ENCODE assay signal across 10 cellular contexts in genomic region chr19:40519352-40520322, GRCh38. TPM values are rescaled to one million over a fixed set of nuclear protein-coding genes. Genes with fewer than 3 reads are reported as not detected.
A peak's percentile ranks its signal among the peaks of the same experiment; 100 is the strongest.
DNase-seq lines count a peak whose midpoint lies in the region; ATAC-seq and TF ChIP-seq lines count a peak whose summit lies in the region.
"Had no signal": no experiment of that assay in that cellular context is flagged by ENCODE, and none has a peak within 500 bp of the region (broad histone marks: within the 10 kb centered on the region; RNA-seq: fewer than 3 reads in every experiment).

No MANE protein-coding gene starts in this region.

- no peaks in the 10 kb centered on the region for H3K9me3 Mint-ChIP-seq in activated CD8-positive, alpha-beta memory T cell treated with anti-CD3 and anti-CD28 coated beads, Interleukin-2, amount 10 ng/mL, durations not matched to agents 7 days and 5 days (ENCODE audit: low read depth)

- DNase-seq in activated CD8-positive, alpha-beta memory T cell treated with anti-CD3 and anti-CD28 coated beads, Interleukin-2, amount 10 ng/mL, durations not matched to agents 7 days and 5 days: no peak
- DNase-seq in activated CD8-positive, alpha-beta memory T cell treated with anti-CD3 and anti-CD28 coated beads, Interleukin-2, amount 50 U/mL, for 4 hours: no peak
- DNase-seq in RPMI7951 (ENCODE audit: low read depth) (peak; percentile 30), left cardiac atrium (no peak), GM13976 (ENCODE audit: low spot score) (no peak), activated gamma-delta T cell treated with Interleukin-2 at 50 U/mL for 16 hours (no peak)
- DNase-seq in stimulated activated naive CD8-positive, alpha-beta T cell treated with anti-CD3 and anti-CD28 coated beads, Interleukin-15, Interleukin-2, amounts not matched to agents 100 U/mL and 50 U/mL, for 24 hours: peak; percentile 19
- DNase-seq: caudate nucleus, NCI-H345 had no signal

- H3K4me1 Mint-ChIP-seq in activated CD8-positive, alpha-beta memory T cell treated with anti-CD3 and anti-CD28 coated beads, Interleukin-2, amount 10 ng/mL, durations not matched to agents 7 days and 5 days: peaks cover 2% of the 10 kb centered on the region

- in situ Hi-C loops in GM13976 (cut with MboI; ENCODE audit: low sequenced_read_pairs, unreplicated experiment): no loop called here

- H3K27me3 Mint-ChIP-seq in activated CD8-positive, alpha-beta memory T cell treated with anti-CD3 and anti-CD28 coated beads, Interleukin-2, amount 10 ng/mL, durations not matched to agents 7 days and 5 days: peaks cover 39% of the 10 kb centered on the region

- no peak for TF ChIP-seq CTCF in GM13976 (IDR thresholded peaks at IDR 0.05; ENCODE audit: borderline replicate concordance, control extremely low read depth, extremely low read depth, insufficient read depth, missing control alignments)

- intact Hi-C loops in left cardiac atrium (cut with DNase I): loop anchor here (10.0 kb wide), 2 partner anchors 75 to 215 kb away; no protein-coding TSS in a partner anchor

- H3K27ac Mint-ChIP-seq in activated CD8-positive, alpha-beta memory T cell treated with anti-CD3 and anti-CD28 coated beads, Interleukin-2, amount 10 ng/mL, durations not matched to agents 7 days and 5 days: no peak overlapping the region

- H3K36me3 Mint-ChIP-seq in activated CD8-positive, alpha-beta memory T cell treated with anti-CD3 and anti-CD28 coated beads, Interleukin-2, amount 10 ng/mL, durations not matched to agents 7 days and 5 days: no peaks in the 10 kb centered on the region

- peak; percentile 27 for ATAC-seq in activated CD8-positive, alpha-beta memory T cell treated with anti-CD3 and anti-CD28 coated beads, Interleukin-2, amount 10 ng/mL, durations not matched to agents 7 days and 5 days
- ATAC-seq in left cardiac atrium: peak; percentile 66 to 77
- ATAC-seq in stimulated activated naive CD8-positive, alpha-beta T cell treated with anti-CD3 and anti-CD28 coated beads, Interleukin-15, Interleukin-2, amounts not matched to agents 100 U/mL and 50 U/mL, for 24 hours: no peak
- no peak for ATAC-seq in HG02642 (IDR thresholded peaks at IDR 0.05; ENCODE audit: poor library complexity, unreplicated experiment)

- H3K4me3 Mint-ChIP-seq in activated CD8-positive, alpha-beta memory T cell treated with anti-CD3 and anti-CD28 coated beads, Interleukin-2, amount 10 ng/mL, durations not matched to agents 7 days and 5 days: no peak overlapping the region

- CTCF ChIA-PET in activated CD8-positive, alpha-beta memory T cell treated with anti-CD3 and anti-CD28 coated beads, Interleukin-2, amount 10 ng/mL, durations not matched to agents 7 days and 5 days (lab: Charles Lee): interaction anchor here (1.0 to 1.2 kb wide), 2 partner anchors 115 to 214 kb away, joined by 3 read pairs; no protein-coding TSS in a partner anchor

RNA-seq across cellular contexts. Expression of gene SPTBN4, which starts 52.8 kb away (rescaled TPM):
- under 1 TPM; 0.30 to 0.44 TPM for total RNA-seq in activated CD8-positive, alpha-beta memory T cell treated with anti-CD3 and anti-CD28 coated beads, Interleukin-2, amount 10 ng/mL, durations not matched to agents 7 days and 5 days
- total RNA-seq in RPMI7951 (2014; rRNA removed; shearing (Covaris generic)): 0.84 and 2.9 TPM in 2 replicates
- total RNA-seq in left cardiac atrium: 1 to 10 TPM; 3.4 to 4.8 TPM

RNA-seq across cellular contexts. Expression of gene BLVRB, which starts 54.1 kb away (rescaled TPM):
- total RNA-seq in activated CD8-positive, alpha-beta memory T cell treated with anti-CD3 and anti-CD28 coated beads, Interleukin-2, amount 10 ng/mL, durations not matched to agents 7 days and 5 days: 10 to 100 TPM; 12.9 to 23.3 TPM
- 77.4 and 101 TPM in 2 replicates for total RNA-seq in RPMI7951 (2014; rRNA removed; shearing (Covaris generic))
- 100 to 1,000 TPM in 1 of 2 donors, 10 to 100 TPM in 1; 72.7 to 112 TPM for total RNA-seq in left cardiac atrium

RNA-seq across cellular contexts. Expression of gene SHKBP1, which starts 57.0 kb away (rescaled TPM):
- total RNA-seq in activated CD8-positive, alpha-beta memory T cell treated with anti-CD3 and anti-CD28 coated beads, Interleukin-2, amount 10 ng/mL, durations not matched to agents 7 days and 5 days: 100 to 1,000 TPM; 135 to 153 TPM
- 31.0 and 33.3 TPM in 2 replicates for total RNA-seq in RPMI7951 (2014; rRNA removed; shearing (Covaris generic))
- total RNA-seq in left cardiac atrium: 10 to 100 TPM; 23.5 to 24.4 TPM

Comparison
In these comparisons a context has a peak if more than half of its experiments do, and no peak if none do; other contexts are left out.
1. ATAC-seq: peak in activated CD8-positive, alpha-beta memory T cell treated with anti-CD3 and anti-CD28 coated beads, Interleukin-2, amount 10 ng/mL, durations not matched to agents 7 days and 5 days (single experiment) and left cardiac atrium (2 of 2); none in stimulated activated naive CD8-positive, alpha-beta T cell treated with anti-CD3 and anti-CD28 coated beads, Interleukin-15, Interleukin-2, amounts not matched to agents 100 U/mL and 50 U/mL, for 24 hours (single experiment) and HG02642 (single experiment).
2. DNase-seq: peak in RPMI7951 (single experiment) and stimulated activated naive CD8-positive, alpha-beta T cell treated with anti-CD3 and anti-CD28 coated beads, Interleukin-15, Interleukin-2, amounts not matched to agents 100 U/mL and 50 U/mL, for 24 hours (single experiment); none in activated CD8-positive, alpha-beta memory T cell treated with anti-CD3 and anti-CD28 coated beads, Interleukin-2, amount 10 ng/mL, durations not matched to agents 7 days and 5 days (single experiment), activated CD8-positive, alpha-beta memory T cell treated with anti-CD3 and anti-CD28 coated beads, Interleukin-2, amount 50 U/mL, for 4 hours (single experiment), left cardiac atrium (single experiment), GM13976 (single experiment) and activated gamma-delta T cell treated with Interleukin-2 at 50 U/mL for 16 hours (single experiment).